Comparison of ENCODE assay signal across 9 cellular contexts in genomic region chr2:11743846-11744553, GRCh38. TPM values are rescaled to one million over a fixed set of nuclear protein-coding genes. Genes with fewer than 3 reads are reported as not detected.
DNase-seq lines count a peak whose midpoint lies in the region; ATAC-seq and TF ChIP-seq lines count a peak whose summit lies in the region.
"Had no signal": no experiment of that assay in that cellular context is flagged by ENCODE, and none has a peak within 500 bp of the region (broad histone marks: within the 10 kb centered on the region; RNA-seq: fewer than 3 reads in every experiment).

No MANE protein-coding gene starts in this region.

- peaks cover 23% of the 10 kb centered on the region for H3K79me2 ChIP-seq in OCI-LY3 (ENCODE audit: low read length)

- H3K4me2 ChIP-seq in OCI-LY3 (ENCODE audit: low read length): peak overlapping the region; percentile 85

- H3K27me3 ChIP-seq in OCI-LY3 (ENCODE audit: low read depth, low read length): peaks cover 9% of the 10 kb centered on the region

- ATAC-seq in GM21619 (IDR thresholded peaks at IDR 0.05; ENCODE audit: unreplicated experiment) (peak; percentile 52), mucosa of descending colon (peak; percentile 89)

- peaks cover 4% of the 10 kb centered on the region; the same call in 1 of the 2 replicates for H4K20me1 ChIP-seq in OCI-LY3 (ENCODE audit: insufficient read depth, low read length)

- no peaks in the 10 kb centered on the region for H3K36me3 ChIP-seq in OCI-LY3 (replicated peaks; ENCODE audit: low read depth, low read length)
- H3K36me3 ChIP-seq in mucosa of descending colon (ENCODE audit: low read depth): no peaks in the 10 kb centered on the region
- H3K36me3 ChIP-seq: neutrophil had no signal

- peaks cover 44% of the 10 kb centered on the region for H3K4me1 ChIP-seq in OCI-LY3 (ENCODE audit: low read length)
- H3K4me1 ChIP-seq in mucosa of descending colon (ENCODE audit: low read depth): peaks cover 23% of the 10 kb centered on the region

- peak; percentile 88 for DNase-seq in DMS 273 treated with DMSO at 0.1 percent for 48 hours (lab: John Stamatoyannopoulos, UW)
- DNase-seq in HuH-7.5 (ENCODE audit: low spot score): peak; percentile 95
- peak; percentile 83 for DNase-seq in activated CD8-positive, alpha-beta memory T cell treated with anti-CD3 and anti-CD28 coated beads, Interleukin-2, amount 50 U/mL, for 48 hours
- DNase-seq in epidermal melanocyte (ENCODE audit: insufficient read length, low spot score): peak; percentile 99
- peak; percentile 94 to 97 (median 95) for DNase-seq in mucosa of descending colon
- peak; percentile 84 for DNase-seq in stimulated activated CD8-positive, alpha-beta memory T cell treated with anti-CD3 and anti-CD28 coated beads, Interleukin-4, amount 100 ng/mL, for 48 hours

- peak overlapping the region; percentile 69 for H2AFZ ChIP-seq in OCI-LY3 (ENCODE audit: low read depth, low read length)

- intact Hi-C loops in mucosa of descending colon (cut with DNase I, micrococcal nuclease): no loop called here

- no peak overlapping the region for H3K27ac ChIP-seq in OCI-LY3 (ENCODE audit: low read length)
- H3K27ac ChIP-seq: neutrophil had no signal

- no peaks in the 10 kb centered on the region for H3K9me3 ChIP-seq in OCI-LY3 (ENCODE audit: insufficient read depth, low read length)
- H3K9me3 ChIP-seq in mucosa of descending colon: no peaks in the 10 kb centered on the region
- H3K9me3 ChIP-seq: neutrophil had no signal

- H3K4me3 ChIP-seq in OCI-LY3 (ENCODE audit: low read length) (peak overlapping the region; percentile 68), mucosa of descending colon (no peak overlapping the region)

- TF ChIP-seq CTCF in OCI-LY3 (IDR thresholded peaks at IDR 0.05; ENCODE audit: low read depth, low read length): no peak
- TF ChIP-seq CTCF in mucosa of descending colon (IDR thresholded peaks at IDR 0.05): no peak

- H3K9ac ChIP-seq in OCI-LY3 (ENCODE audit: low read length): peak overlapping the region; percentile 17; the same call in 1 of the 2 replicates

RNA-seq across cellular contexts. Expression of gene LPIN1, which starts 2.4 kb away (rescaled TPM):
- total RNA-seq in mucosa of descending colon: 10 to 100 TPM; 29.7 to 38.4 (median 30.4) TPM
